ENCODE assay signal across 15 cellular contexts in genomic region chr12:126483145-126484068, GRCh38.
DNase-seq lines count a peak whose midpoint lies in the region; ATAC-seq, FAIRE-seq and TF ChIP-seq lines count a peak whose summit lies in the region.
"Had no signal": no experiment of that assay in that cellular context is flagged by ENCODE, and none has a peak within 500 bp of the region (broad histone marks: within the 10 kb centered on the region; RNA-seq: fewer than 3 reads in every experiment).

No MANE protein-coding gene starts in this region.

- FAIRE-seq in D721Med (lab: Jason Lieb, UNC): no peak
- FAIRE-seq: kidney had no signal

- no peaks in the 10 kb centered on the region for H3K36me3 ChIP-seq in BJ (ENCODE audit: control insufficient read depth, insufficient read depth, low read length)
- H3K36me3 ChIP-seq in OCI-LY3 (replicated peaks; ENCODE audit: low read depth, low read length): no peaks in the 10 kb centered on the region

- peak overlapping the region; percentile 23; the same call in 1 of the 2 replicates for H3K4me2 ChIP-seq in OCI-LY3 (ENCODE audit: low read length)

- POLR2A ChIA-PET in BJ (lab: Charles Lee): no interaction called here

- H3K27me3 ChIP-seq in BJ (ENCODE audit: control insufficient read depth, insufficient read depth, low read length) (no peaks in the 10 kb centered on the region), OCI-LY3 (ENCODE audit: low read depth, low read length) (no peaks in the 10 kb centered on the region)

- CTCF ChIA-PET in BJ (lab: Yijun Ruan, JAX): no interaction called here

- no peak overlapping the region for H3K9ac ChIP-seq in OCI-LY3 (ENCODE audit: low read length)

- no peaks in the 10 kb centered on the region for H3K9me3 ChIP-seq in OCI-LY3 (ENCODE audit: insufficient read depth, low read length)

- H4K20me1 ChIP-seq in OCI-LY3 (ENCODE audit: insufficient read depth, low read length): no peaks in the 10 kb centered on the region

- H3K79me2 ChIP-seq in OCI-LY3 (ENCODE audit: low read length): no peaks in the 10 kb centered on the region

- H3K27ac ChIP-seq in OCI-LY3 (ENCODE audit: low read length): no peak overlapping the region

- H3K4me3 ChIP-seq in BJ (ENCODE audit: low read depth, low read length) (no peak overlapping the region), OCI-LY3 (ENCODE audit: low read length) (no peak overlapping the region)

- no peak for ATAC-seq in GM21360 (IDR thresholded peaks at IDR 0.05; ENCODE audit: unreplicated experiment)
- no peak for ATAC-seq in GM18907 (IDR thresholded peaks at IDR 0.05; ENCODE audit: unreplicated experiment)
- ATAC-seq: activated CD8-positive, alpha-beta memory T cell treated with anti-CD3 and anti-CD28 coated beads, Interleukin-2, amount 10 ng/mL, durations not matched to agents 7 days and 5 days; stimulated activated effector memory CD8-positive, alpha-beta T cell treated with anti-CD3 and anti-CD28 coated beads, Interleukin-12 subunit alpha, Interleukin-12 subunit beta, amount 100 ng/mL, for 72 hours had no signal

- DNase-seq in BJ (ENCODE audit: low read depth) (peak; percentile 13), dermis microvascular lymphatic vessel endothelial cell (ENCODE audit: low read depth in 2 of 2) (peak; percentile 56 to 73), myocyte (ENCODE audit: low read depth) (peak; percentile 64), D721Med (ENCODE audit: insufficient read length, low spot score) (no peak)
- no peak for DNase-seq in activated naive CD4-positive, alpha-beta T cell treated with Interleukin-2 at 50 U/mL for 16 hours
- DNase-seq: activated CD8-positive, alpha-beta memory T cell treated with anti-CD3 and anti-CD28 coated beads, Interleukin-2, amount 10 ng/mL, durations not matched to agents 7 days and 5 days; CD4-positive, alpha-beta T cell; kidney; NCI-H1694; nephron progenitor cell; T1000 had no signal

- peaks cover 10% of the 10 kb centered on the region for H3K4me1 ChIP-seq in OCI-LY3 (ENCODE audit: low read length)

- no peak for TF ChIP-seq CTCF in BJ (IDR thresholded peaks at IDR 0.05; ENCODE audit: insufficient read depth, low read depth, low read length)
- TF ChIP-seq CTCF in OCI-LY3 (IDR thresholded peaks at IDR 0.05; ENCODE audit: low read depth, low read length): no peak
- no peak for TF ChIP-seq CTCF in D721Med (IDR thresholded peaks at IDR 0.05; ENCODE audit: insufficient read depth, missing control alignments)

- no peak overlapping the region for H2AFZ ChIP-seq in OCI-LY3 (ENCODE audit: low read depth, low read length)

Comparison
In these comparisons a context has a peak if more than half of its experiments do, and no peak if none do; other contexts are left out.
1. DNase-seq: peak in BJ (single experiment), dermis microvascular lymphatic vessel endothelial cell (2 of 2) and myocyte (single experiment); none in activated naive CD4-positive, alpha-beta T cell treated with Interleukin-2 at 50 U/mL for 16 hours (single experiment) and D721Med (single experiment).